ENCODE assay signal across 9 cellular contexts in the genomic region with DNA sequence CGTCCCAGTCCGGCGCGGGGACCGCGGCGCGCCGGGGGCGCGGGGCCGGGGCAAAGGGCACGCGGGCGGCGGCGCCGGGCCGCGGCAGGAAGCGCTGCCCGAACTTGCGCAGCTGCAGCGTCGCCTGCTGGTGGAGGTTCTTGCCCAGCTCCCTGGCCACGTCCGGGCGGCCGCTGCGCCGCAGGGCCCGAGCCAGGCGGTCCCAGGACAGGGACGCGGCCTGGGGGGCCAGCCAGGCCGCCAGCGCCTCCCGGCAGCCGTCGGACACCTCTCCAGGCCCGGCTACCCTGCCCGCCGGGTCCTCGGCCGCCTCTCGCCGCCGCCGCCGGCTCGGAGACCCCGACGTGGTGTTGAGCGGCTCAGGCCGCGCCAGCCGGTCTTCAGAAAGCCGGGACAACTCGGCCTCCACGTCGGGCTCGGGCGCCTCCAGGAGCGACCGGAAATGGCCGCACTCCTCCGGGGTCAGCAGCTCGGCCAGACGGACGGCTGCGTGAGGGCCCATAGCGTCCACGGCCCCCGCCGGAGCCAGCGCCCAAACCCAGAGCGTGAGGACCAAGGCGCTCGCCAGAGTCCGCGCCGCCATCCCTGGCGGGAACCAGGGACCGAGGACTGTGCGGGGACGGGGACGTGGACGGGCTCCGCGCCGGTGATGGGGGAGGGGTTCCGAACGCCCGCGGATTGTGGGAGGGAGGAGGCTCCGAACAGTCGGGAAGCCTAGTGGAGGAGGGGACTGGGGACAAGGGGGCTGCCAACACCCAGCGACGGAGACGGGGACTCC. TPM values are rescaled to one million over a fixed set of nuclear protein-coding genes. Genes with fewer than 3 reads are reported as not detected.
A peak's percentile ranks its signal among the peaks of the same experiment; 100 is the strongest.
DNase-seq lines count a peak whose midpoint lies in the region; ATAC-seq, FAIRE-seq and TF ChIP-seq lines count a peak whose summit lies in the region.
"Had no signal": no experiment of that assay in that cellular context is flagged by ENCODE, and none has a peak within 500 bp of the region (broad histone marks: within the 10 kb centered on the region; RNA-seq: fewer than 3 reads in every experiment).

No MANE protein-coding gene starts in this region.

- POLR2A ChIA-PET in endothelial cell of umbilical vein (lab: Charles Lee), result interaction anchor here (0.7 kb wide), 1 partner anchor 121 kb away, joined by 5 read pairs; no protein-coding TSS in a partner anchor

- H4K20me1 ChIP-seq in endothelial cell of umbilical vein (replicated peaks; ENCODE audit: control insufficient read depth, extremely low read depth, insufficient read depth, low read length), result no peaks in the 10 kb centered on the region

- TF ChIP-seq CTCF in GM12873 (IDR thresholded peaks at IDR 0.05; ENCODE audit: insufficient read depth, low read depth, low read length, missing control alignments) (peak; percentile 61), endothelial cell of umbilical vein (IDR thresholded peaks at IDR 0.05; ENCODE audit: extremely low read depth in 1 of 2, insufficient read depth in 1 of 2, low read depth in 1 of 2, low read length in 2 of 2) (peak; percentile 73 to 80)

- FAIRE-seq in endothelial cell of umbilical vein (lab: Jason Lieb, UNC), result peak; percentile 75
- FAIRE-seq: endometrium had no signal

- CTCF ChIA-PET in endothelial cell of umbilical vein (lab: Charles Lee), result interaction anchor here (0.6 to 6.9 kb wide), 26 partner anchors 10 to 473 kb away, joined by 3 to 52 read pairs (median 5); a partner anchor contains a TSS

- peak overlapping the region; percentile 74 for H3K27ac ChIP-seq in endothelial cell of umbilical vein (ENCODE audit: insufficient read depth, low read depth, low read length)

- peak overlapping the region; percentile 40 to 46 (median 46) for H3K4me3 ChIP-seq in endothelial cell of umbilical vein (replicated peaks in 1 of 3; ENCODE audit: insufficient read depth in 1 of 3, low read depth in 1 of 3, low read length in 3 of 3)

- no peaks in the 10 kb centered on the region for H3K9me1 ChIP-seq in endothelial cell of umbilical vein (replicated peaks; ENCODE audit: control insufficient read depth, extremely low read depth, insufficient read depth, low read length)

- dilution Hi-C loops in endothelial cell of umbilical vein (cut with MboI; ENCODE audit: extremely low pct_ligation_motif_present, low sequenced_read_pairs), result no loop called here

- ATAC-seq in GM21723 (IDR thresholded peaks at IDR 0.05; ENCODE audit: unreplicated experiment), result no peak
- ATAC-seq in GM18907 (IDR thresholded peaks at IDR 0.05; ENCODE audit: unreplicated experiment), result no peak

- no peaks in the 10 kb centered on the region for H3K27me3 ChIP-seq in endothelial cell of umbilical vein (ENCODE audit: control insufficient read depth in 2 of 2, insufficient read depth in 2 of 2, low read length in 2 of 2)

- no peaks in the 10 kb centered on the region for H3K79me2 ChIP-seq in endothelial cell of umbilical vein (ENCODE audit: control insufficient read depth, insufficient read depth, low read length)

- H3K4me2 ChIP-seq in endothelial cell of umbilical vein (ENCODE audit: insufficient read depth, low read length), result peak overlapping the region; percentile 78

- DNase-seq in NCI-H345 (lab: John Stamatoyannopoulos, UW) (peak; percentile 69), activated T-cell treated with anti-CD3 and anti-CD28 coated beads for 1 hour (ENCODE audit: low read depth) (peak; percentile 57), endothelial cell of umbilical vein (ENCODE audit: low read depth, low spot score) (peak; percentile 72), mesenteric fat pad (ENCODE audit: low spot score) (peak; percentile 94)
- DNase-seq in stimulated activated CD8-positive, alpha-beta memory T cell treated with anti-CD3 and anti-CD28 coated beads, Interleukin-15, amount 100 ng/mL, for 1 hour (ENCODE audit: low read depth), result peak; percentile 27

- intact Hi-C loops in endothelial cell of umbilical vein (cut with micrococcal nuclease), result loop anchor here (1.0 to 5.0 kb wide), 6 partner anchors 60 to 393 kb away; no protein-coding TSS in a partner anchor

- peak overlapping the region; percentile 80 for H2AFZ ChIP-seq in endothelial cell of umbilical vein (ENCODE audit: low read depth, low read length)

- peak overlapping the region; percentile 87 for H3K9ac ChIP-seq in endothelial cell of umbilical vein (replicated peaks; ENCODE audit: extremely low read depth, insufficient read depth, low read length)

- H3K9me3 ChIP-seq in endothelial cell of umbilical vein (replicated peaks; ENCODE audit: control insufficient read depth, insufficient read depth, low read length), result no peaks in the 10 kb centered on the region

- H3K4me1 ChIP-seq in endothelial cell of umbilical vein (ENCODE audit: control insufficient read depth, extremely low read depth, insufficient read depth, low read length), result peaks cover 9% of the 10 kb centered on the region

- no peaks in the 10 kb centered on the region for H3K36me3 ChIP-seq in endothelial cell of umbilical vein (ENCODE audit: control insufficient read depth in 2 of 2, extremely low read depth in 1 of 2, insufficient read depth in 2 of 2, low read length in 2 of 2)

- peak; percentile 55 for TF ChIP-seq POLR2A in endothelial cell of umbilical vein (IDR thresholded peaks at IDR 0.05; ENCODE audit: low read depth, low read length)

- BruUV-seq in endothelial cell of umbilical vein (replicated peaks; lab: Mats Ljungman, UMichigan), result no TSS peak

TF ChIP-seq in endothelial cell of umbilical vein, 7 proteins besides CTCF, POLR2A, EP300 and RAD21:
- TF ChIP-seq, protein P1, sequence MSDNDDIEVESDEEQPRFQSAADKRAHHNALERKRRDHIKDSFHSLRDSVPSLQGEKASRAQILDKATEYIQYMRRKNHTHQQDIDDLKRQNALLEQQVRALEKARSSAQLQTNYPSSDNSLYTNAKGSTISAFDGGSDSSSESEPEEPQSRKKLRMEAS (IDR thresholded peaks at IDR 0.05; ENCODE audit: insufficient read depth, insufficient read length), result peak; percentile 17
- no peak for TF ChIP-seq MYC (IDR thresholded peaks at IDR 0.05; ENCODE audit: low read depth, low read length)
- peak; percentile 50 for TF ChIP-seq POLR2AphosphoS5 (IDR thresholded peaks at IDR 0.05; ENCODE audit: insufficient read depth, low read depth, low read length)

RNA-seq across cellular contexts. Expression of a gene that starts 34.0 kb away (rescaled TPM):
- 2.4 and 2.5 TPM in 2 replicates for total RNA-seq in endothelial cell of umbilical vein
- 1.4 and 1.5 TPM in 2 replicates for polyA plus RNA-seq in endothelial cell of umbilical vein
- 0.50 and 0.54 TPM in 2 replicates for polyA plus RNA-seq in endothelial cell of umbilical vein (2011; cell fraction: cytosol; rRNA removed)
- polyA plus RNA-seq in endothelial cell of umbilical vein (2011; cell fraction: nucleus; rRNA removed), result 3.3 TPM in 2 replicates
- 0.48 and 0.49 TPM in 2 replicates for polyA plus RNA-seq in endothelial cell of umbilical vein (2012)
- 4.6 and 5.1 TPM in 2 replicates for polyA minus RNA-seq in endothelial cell of umbilical vein
- not detected for polyA minus RNA-seq in endothelial cell of umbilical vein (2011; cell fraction: cytosol; rRNA and poly(A)+ RNA removed)
- polyA minus RNA-seq in endothelial cell of umbilical vein (2011; cell fraction: nucleus; rRNA and poly(A)+ RNA removed), result 2.5 and 3.5 TPM in 2 replicates
- 1.3 TPM for total RNA-seq in mesenteric fat pad

Comparison
In these comparisons a context has a peak if more than half of its experiments do, and no peak if none do; other contexts are left out.
1. DNase-seq: peak in every context shown above with its lines; median percentile 94 in mesenteric fat pad; 72 in endothelial cell of umbilical vein; 69 in NCI-H345; 57 in activated T-cell treated with anti-CD3 and anti-CD28 coated beads for 1 hour; 27 in stimulated activated CD8-positive, alpha-beta memory T cell treated with anti-CD3 and anti-CD28 coated beads, Interleukin-15, amount 100 ng/mL, for 1 hour.